23 cellular contexts compared by ENCODE assay signal in genomic region chr15:96138985-96139384, GRCh38.
"Had no signal": no experiment of that assay in that cellular context is flagged by ENCODE, and none has a peak within 500 bp of the region (broad histone marks: within the 10 kb centered on the region; RNA-seq: fewer than 3 reads in every experiment).

No MANE protein-coding gene starts in this region.

- H3K9me3 ChIP-seq: colonic mucosa, esophagus muscularis mucosa, esophagus squamous epithelium, gastrocnemius medialis, gastroesophageal sphincter, heart left ventricle had no signal

- H3K36me3 ChIP-seq: colonic mucosa, esophagus muscularis mucosa, esophagus squamous epithelium, gastrocnemius medialis, gastroesophageal sphincter, heart left ventricle, heart right ventricle had no signal

- H3K4me3 ChIP-seq: colonic mucosa, coronary artery, dorsolateral prefrontal cortex, esophagus muscularis mucosa, esophagus squamous epithelium, gastrocnemius medialis, gastroesophageal sphincter, heart left ventricle, heart right ventricle had no signal

- H3K4me1 ChIP-seq: colonic mucosa, esophagus muscularis mucosa, esophagus squamous epithelium, foreskin keratinocyte, gastrocnemius medialis, heart left ventricle, heart right ventricle had no signal

- H3K27me3 ChIP-seq: colonic mucosa, esophagus muscularis mucosa, esophagus squamous epithelium, foreskin keratinocyte, gastrocnemius medialis, gastroesophageal sphincter, heart left ventricle, heart right ventricle had no signal

- H3K27ac ChIP-seq: colonic mucosa, coronary artery, dorsolateral prefrontal cortex, epithelial cell of prostate, esophagus muscularis mucosa, esophagus squamous epithelium, foreskin keratinocyte, gastrocnemius medialis, gastroesophageal sphincter, heart left ventricle, heart right ventricle had no signal

- DNase-seq: colonic mucosa; cortex of kidney; dermis blood vessel endothelial cell; dorsolateral prefrontal cortex; effector CD4-positive, alpha-beta T cell; effector CD8-positive, alpha-beta T cell; effector memory CD4-positive, alpha-beta T cell; effector memory CD8-positive, alpha-beta T cell; endodermal cell; erythroblast; esophagus squamous epithelium; foreskin fibroblast; foreskin keratinocyte; foreskin melanocyte; gastrocnemius medialis; glutamatergic neuron; head of caudate nucleus; heart left ventricle; heart right ventricle had no signal
